In genomic region chr3:113746069-113746954, GRCh38 we compare ENCODE assay signal across 8 cellular contexts. TPM values are rescaled to one million over a fixed set of nuclear protein-coding genes. Genes with fewer than 3 reads are reported as not detected.
DNase-seq lines count a peak whose midpoint lies in the region; ATAC-seq and TF ChIP-seq lines count a peak whose summit lies in the region.

TSS of gene NAA50 (minus strand) at chr3:113746249. CDS start at chr3:113745949, 300 bp downstream.

- H3K4me1 ChIP-seq in thymus (ENCODE audit: control insufficient read depth, insufficient read depth, low read length): peaks cover 9% of the 10 kb centered on the region

- WGBS in thymus: under 1% methylated on average over 59 of the region's 59 CpGs

- peak within 1 kb of the TSS; percentile 100 for H3K27ac Mint-ChIP-seq in osteocyte (ENCODE audit: unreplicated experiment)

- TF ChIP-seq CTCF in osteocyte (IDR thresholded peaks at IDR 0.05): no peak

- peaks cover 49% of the 10 kb centered on the region for H3K4me1 Mint-ChIP-seq in osteocyte (ENCODE audit: unreplicated experiment)

- H3K36me3 Mint-ChIP-seq in osteocyte (ENCODE audit: unreplicated experiment): no peaks in the 10 kb centered on the region

- peak; percentile 57 for ATAC-seq in HG02642 (IDR thresholded peaks at IDR 0.05; ENCODE audit: poor library complexity, unreplicated experiment)

- H3K4me3 Mint-ChIP-seq in osteocyte (ENCODE audit: unreplicated experiment): peak within 1 kb of the TSS; percentile 99

- H3K9me3 ChIP-seq in thymus (ENCODE audit: control insufficient read depth): no peaks in the 10 kb centered on the region

- H3K4me3 ChIP-seq in GM08714 (ENCODE audit: low read length) (peak within 1 kb of the TSS; percentile 95), thymus (ENCODE audit: low read length) (peak within 1 kb of the TSS; percentile 70)

- DNase-seq in NCI-H1417 (lab: John Stamatoyannopoulos, UW): peak; percentile 92 to 98 (median 98)
- peak; percentile 91 to 94 for DNase-seq in SW 1271 (lab: John Stamatoyannopoulos, UW)
- DNase-seq in activated naive CD8-positive, alpha-beta T cell treated with anti-CD3 and anti-CD28 coated beads, Interleukin-2, amount 50 U/mL, for 16 hours (ENCODE audit: low read depth, low spot score): peak; percentile 86
- peak; percentile 87 to 97 (median 94) for DNase-seq in head of caudate nucleus
- DNase-seq in osteocyte (ENCODE audit: extremely low spot score, unreplicated experiment): peak; percentile 96

- H3K27me3 Mint-ChIP-seq in osteocyte (ENCODE audit: unreplicated experiment): no peaks in the 10 kb centered on the region

- H3K27ac ChIP-seq in thymus (ENCODE audit: low read depth): peak within 1 kb of the TSS; percentile 99

- H3K36me3 ChIP-seq in thymus (ENCODE audit: control insufficient read depth, insufficient read depth): no peaks in the 10 kb centered on the region

- intact Hi-C loops in head of caudate nucleus (cut with DNase I): loop anchor here (2.0 kb wide), 1 partner anchor 50 kb away; the partner anchor contains the start of gene USF3

- no peaks in the 10 kb centered on the region for H3K9me3 Mint-ChIP-seq in osteocyte (ENCODE audit: unreplicated experiment)

- H3K27me3 ChIP-seq in thymus (ENCODE audit: control insufficient read depth, insufficient read depth): no peaks in the 10 kb centered on the region

RNA-seq across cellular contexts. Expression of gene NAA50, which starts in this region (rescaled TPM):
- total RNA-seq in osteocyte: 82.8 and 83.1 TPM in 2 replicates
- 43.6 TPM for polyA plus RNA-seq in thymus

Comparison
In these comparisons a context has a peak if more than half of its experiments do, and no peak if none do; other contexts are left out.
1. Peak in every context shown above with its lines: DNase-seq, ATAC-seq, H3K4me3 ChIP-seq and H3K27ac ChIP-seq.